ENCODE assay signal across 1 cellular context in the genomic region with DNA sequence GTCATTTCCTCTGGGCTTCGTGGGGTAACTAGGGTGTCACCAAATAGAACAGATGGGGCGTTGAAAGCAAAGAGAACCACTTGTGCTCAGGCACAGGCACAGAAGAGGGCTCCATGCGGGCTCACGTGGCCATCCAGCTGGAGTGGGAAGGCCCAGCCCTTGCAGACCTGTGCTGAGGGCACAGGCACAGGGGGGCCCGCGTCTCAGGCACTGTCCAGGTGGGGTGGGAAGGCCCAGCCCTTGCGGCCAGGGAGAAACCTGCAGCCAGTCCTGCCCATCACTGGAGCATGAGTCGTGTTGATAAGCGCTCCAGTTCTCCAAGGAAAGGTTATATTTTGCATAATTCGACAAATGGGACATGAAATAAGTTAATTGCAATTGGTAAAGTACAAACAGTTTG.
TF ChIP-seq lines count a peak whose summit lies in the region.

No MANE protein-coding gene starts in this region.

TF ChIP-seq in K562, 482 proteins besides CTCF, POLR2A, EP300 and RAD21 (continued from another document):
- TF ChIP-seq ZNF696 (CRISPR knock-in tag; conservative IDR thresholded peaks at IDR 0.05), result no peak
- TF ChIP-seq TAF1 (IDR thresholded peaks at IDR 0.05; ENCODE audit: control insufficient read depth, extremely low read depth, insufficient read depth, low read length, severe bottlenecking), result no peak
- TF ChIP-seq MEF2D (tag; conservative IDR thresholded peaks at IDR 0.05; ENCODE audit: low read depth), result no peak
- TF ChIP-seq, protein P1, sequence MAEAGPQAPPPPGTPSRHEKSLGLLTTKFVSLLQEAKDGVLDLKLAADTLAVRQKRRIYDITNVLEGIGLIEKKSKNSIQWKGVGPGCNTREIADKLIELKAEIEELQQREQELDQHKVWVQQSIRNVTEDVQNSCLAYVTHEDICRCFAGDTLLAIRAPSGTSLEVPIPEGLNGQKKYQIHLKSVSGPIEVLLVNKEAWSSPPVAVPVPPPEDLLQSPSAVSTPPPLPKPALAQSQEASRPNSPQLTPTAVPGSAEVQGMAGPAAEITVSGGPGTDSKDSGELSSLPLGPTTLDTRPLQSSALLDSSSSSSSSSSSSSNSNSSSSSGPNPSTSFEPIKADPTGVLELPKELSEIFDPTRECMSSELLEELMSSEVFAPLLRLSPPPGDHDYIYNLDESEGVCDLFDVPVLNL (CRISPR knock-in tag; IDR thresholded peaks at IDR 0.05; ENCODE audit: low read depth), result no peak
- TF ChIP-seq, protein P2, sequence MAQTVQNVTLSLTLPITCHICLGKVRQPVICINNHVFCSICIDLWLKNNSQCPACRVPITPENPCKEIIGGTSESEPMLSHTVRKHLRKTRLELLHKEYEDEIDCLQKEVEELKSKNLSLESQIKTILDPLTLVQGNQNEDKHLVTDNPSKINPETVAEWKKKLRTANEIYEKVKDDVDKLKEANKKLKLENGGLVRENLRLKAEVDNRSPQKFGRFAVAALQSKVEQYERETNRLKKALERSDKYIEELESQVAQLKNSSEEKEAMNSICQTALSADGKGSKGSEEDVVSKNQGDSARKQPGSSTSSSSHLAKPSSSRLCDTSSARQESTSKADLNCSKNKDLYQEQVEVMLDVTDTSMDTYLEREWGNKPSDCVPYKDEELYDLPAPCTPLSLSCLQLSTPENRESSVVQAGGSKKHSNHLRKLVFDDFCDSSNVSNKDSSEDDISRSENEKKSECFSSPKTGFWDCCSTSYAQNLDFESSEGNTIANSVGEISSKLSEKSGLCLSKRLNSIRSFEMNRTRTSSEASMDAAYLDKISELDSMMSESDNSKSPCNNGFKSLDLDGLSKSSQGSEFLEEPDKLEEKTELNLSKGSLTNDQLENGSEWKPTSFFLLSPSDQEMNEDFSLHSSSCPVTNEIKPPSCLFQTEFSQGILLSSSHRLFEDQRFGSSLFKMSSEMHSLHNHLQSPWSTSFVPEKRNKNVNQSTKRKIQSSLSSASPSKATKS (CRISPR knock-in tag; IDR thresholded peaks at IDR 0.05), result no peak
- TF ChIP-seq ZEB2 (IDR thresholded peaks at IDR 0.05), result no peak
- TF ChIP-seq, protein P3, sequence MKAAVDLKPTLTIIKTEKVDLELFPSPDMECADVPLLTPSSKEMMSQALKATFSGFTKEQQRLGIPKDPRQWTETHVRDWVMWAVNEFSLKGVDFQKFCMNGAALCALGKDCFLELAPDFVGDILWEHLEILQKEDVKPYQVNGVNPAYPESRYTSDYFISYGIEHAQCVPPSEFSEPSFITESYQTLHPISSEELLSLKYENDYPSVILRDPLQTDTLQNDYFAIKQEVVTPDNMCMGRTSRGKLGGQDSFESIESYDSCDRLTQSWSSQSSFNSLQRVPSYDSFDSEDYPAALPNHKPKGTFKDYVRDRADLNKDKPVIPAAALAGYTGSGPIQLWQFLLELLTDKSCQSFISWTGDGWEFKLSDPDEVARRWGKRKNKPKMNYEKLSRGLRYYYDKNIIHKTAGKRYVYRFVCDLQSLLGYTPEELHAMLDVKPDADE (conservative IDR thresholded peaks at IDR 0.05; ENCODE audit: control insufficient read depth, low read depth, low read length), result no peak
- TF ChIP-seq RCOR1 (IDR thresholded peaks at IDR 0.05; ENCODE audit: borderline replicate concordance in 1 of 2, low read depth in 2 of 2, low read length in 2 of 2), result no peak
- no peak for TF ChIP-seq CBX5 (IDR thresholded peaks at IDR 0.05; ENCODE audit: borderline replicate concordance, low read depth)
- TF ChIP-seq CHD2 (IDR thresholded peaks at IDR 0.05; ENCODE audit: low read depth, low read length), result no peak
- TF ChIP-seq, protein P4, sequence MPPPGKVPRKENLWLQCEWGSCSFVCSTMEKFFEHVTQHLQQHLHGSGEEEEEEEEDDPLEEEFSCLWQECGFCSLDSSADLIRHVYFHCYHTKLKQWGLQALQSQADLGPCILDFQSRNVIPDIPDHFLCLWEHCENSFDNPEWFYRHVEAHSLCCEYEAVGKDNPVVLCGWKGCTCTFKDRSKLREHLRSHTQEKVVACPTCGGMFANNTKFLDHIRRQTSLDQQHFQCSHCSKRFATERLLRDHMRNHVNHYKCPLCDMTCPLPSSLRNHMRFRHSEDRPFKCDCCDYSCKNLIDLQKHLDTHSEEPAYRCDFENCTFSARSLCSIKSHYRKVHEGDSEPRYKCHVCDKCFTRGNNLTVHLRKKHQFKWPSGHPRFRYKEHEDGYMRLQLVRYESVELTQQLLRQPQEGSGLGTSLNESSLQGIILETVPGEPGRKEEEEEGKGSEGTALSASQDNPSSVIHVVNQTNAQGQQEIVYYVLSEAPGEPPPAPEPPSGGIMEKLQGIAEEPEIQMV (tag; conservative IDR thresholded peaks at IDR 0.05; ENCODE audit: low read depth), result no peak
- no peak for TF ChIP-seq ZC3H11A (IDR thresholded peaks at IDR 0.05; ENCODE audit: low read depth, low read length)
- TF ChIP-seq, protein P5, sequence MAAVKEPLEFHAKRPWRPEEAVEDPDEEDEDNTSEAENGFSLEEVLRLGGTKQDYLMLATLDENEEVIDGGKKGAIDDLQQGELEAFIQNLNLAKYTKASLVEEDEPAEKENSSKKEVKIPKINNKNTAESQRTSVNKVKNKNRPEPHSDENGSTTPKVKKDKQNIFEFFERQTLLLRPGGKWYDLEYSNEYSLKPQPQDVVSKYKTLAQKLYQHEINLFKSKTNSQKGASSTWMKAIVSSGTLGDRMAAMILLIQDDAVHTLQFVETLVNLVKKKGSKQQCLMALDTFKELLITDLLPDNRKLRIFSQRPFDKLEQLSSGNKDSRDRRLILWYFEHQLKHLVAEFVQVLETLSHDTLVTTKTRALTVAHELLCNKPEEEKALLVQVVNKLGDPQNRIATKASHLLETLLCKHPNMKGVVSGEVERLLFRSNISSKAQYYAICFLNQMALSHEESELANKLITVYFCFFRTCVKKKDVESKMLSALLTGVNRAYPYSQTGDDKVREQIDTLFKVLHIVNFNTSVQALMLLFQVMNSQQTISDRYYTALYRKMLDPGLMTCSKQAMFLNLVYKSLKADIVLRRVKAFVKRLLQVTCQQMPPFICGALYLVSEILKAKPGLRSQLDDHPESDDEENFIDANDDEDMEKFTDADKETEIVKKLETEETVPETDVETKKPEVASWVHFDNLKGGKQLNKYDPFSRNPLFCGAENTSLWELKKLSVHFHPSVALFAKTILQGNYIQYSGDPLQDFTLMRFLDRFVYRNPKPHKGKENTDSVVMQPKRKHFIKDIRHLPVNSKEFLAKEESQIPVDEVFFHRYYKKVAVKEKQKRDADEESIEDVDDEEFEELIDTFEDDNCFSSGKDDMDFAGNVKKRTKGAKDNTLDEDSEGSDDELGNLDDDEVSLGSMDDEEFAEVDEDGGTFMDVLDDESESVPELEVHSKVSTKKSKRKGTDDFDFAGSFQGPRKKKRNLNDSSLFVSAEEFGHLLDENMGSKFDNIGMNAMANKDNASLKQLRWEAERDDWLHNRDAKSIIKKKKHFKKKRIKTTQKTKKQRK (IDR thresholded peaks at IDR 0.05; ENCODE audit: borderline replicate concordance, low read depth, low read length), result no peak
- no peak for TF ChIP-seq ZNF551 (CRISPR knock-in tag; IDR thresholded peaks at IDR 0.05)
- TF ChIP-seq FUS (optimal IDR thresholded peaks at IDR 0.05; ENCODE audit: low read depth, low read length), result no peak
